ENCODE assay signal across 8 cellular contexts in genomic region chr21:43362928-43363314, GRCh38.
DNase-seq lines count a peak whose midpoint lies in the region; ATAC-seq and TF ChIP-seq lines count a peak whose summit lies in the region.
"Had no signal": no experiment of that assay in that cellular context is flagged by ENCODE, and none has a peak within 500 bp of the region (broad histone marks: within the 10 kb centered on the region; RNA-seq: fewer than 3 reads in every experiment).

No MANE protein-coding gene starts in this region.

- intact Hi-C loops in dorsolateral prefrontal cortex (cut with DNase I) (no loop called here), gastrocnemius medialis (cut with DNase I; ENCODE audit: low total_unique reads) (loop anchor here (1.0 kb wide), 1 partner anchor 283 kb away; no protein-coding TSS in a partner anchor), Calu3 (cut with micrococcal nuclease; ENCODE audit: unreplicated experiment) (no loop called here)

- H3K27ac Mint-ChIP-seq in HFFc6 = peak overlapping the region; percentile 96
- H3K27ac Mint-ChIP-seq in Calu3 (ENCODE audit: unreplicated experiment) = no peak overlapping the region

- H3K27me3 ChIP-seq in SJCRH30 (no peaks in the 10 kb centered on the region), dorsolateral prefrontal cortex (no peaks in the 10 kb centered on the region), gastrocnemius medialis (peaks cover 0 to 9% (median 0%) of the 10 kb centered on the region in 3 donors)

- H3K36me3 ChIP-seq in SJCRH30 (no peaks in the 10 kb centered on the region), gastrocnemius medialis (no peaks in the 10 kb centered on the region)

- in situ Hi-C loops in gastrocnemius medialis (cut with MboI; ENCODE audit: low sequenced_read_pairs in 4 of 4) = no loop called here

- H3K9me3 ChIP-seq in SJCRH30 (replicated peaks) = no peaks in the 10 kb centered on the region
- H3K9me3 ChIP-seq in gastrocnemius medialis = no peaks in the 10 kb centered on the region

- H3K27ac ChIP-seq in SJCRH30 (peak overlapping the region; percentile 96), dorsolateral prefrontal cortex (peak overlapping the region in 51 of 59 donors; percentile 14 to 93 (median 74)), gastrocnemius medialis (peak overlapping the region; percentile 82 to 92 (median 86))
- H3K27ac ChIP-seq: VCaP had no signal

- DNase-seq in HFFc6 (no peak), SJCRH30 (peak; percentile 68 to 74), dorsolateral prefrontal cortex (no peak), gastrocnemius medialis (no peak), kidney tubule cell (ENCODE audit: low spot score) (no peak), Calu3 (no peak), NCI-H2081 treated with DMSO at 0.1 percent for 48 hours (lab: John Stamatoyannopoulos, UW) (no peak)

- no peaks in the 10 kb centered on the region for H3K36me3 Mint-ChIP-seq in HFFc6 (ENCODE audit: low read depth)
- peaks cover 3% of the 10 kb centered on the region for H3K36me3 Mint-ChIP-seq in Calu3 (ENCODE audit: insufficient read depth, unreplicated experiment)

- H3K4me3 Mint-ChIP-seq in HFFc6 (peak overlapping the region; percentile 86; the same call in 1 of the 2 replicates), Calu3 (ENCODE audit: low read depth, unreplicated experiment) (no peak overlapping the region)

- TF ChIP-seq POLR2A in gastrocnemius medialis (IDR thresholded peaks at IDR 0.05) = no peak

- TF ChIP-seq CTCF in HFFc6 (IDR thresholded peaks at IDR 0.05) (no peak), dorsolateral prefrontal cortex (IDR thresholded peaks at IDR 0.05 in 54 of 56, conservative IDR thresholded peaks at IDR 0.05 in 2 of 56; ENCODE audit: low read depth in 1 of 56, partially characterized antibody in 56 of 56) (no peak), gastrocnemius medialis (IDR thresholded peaks at IDR 0.05 in 4 of 5, conservative IDR thresholded peaks at IDR 0.05 in 1 of 5) (no peak), Calu3 (IDR thresholded peaks at IDR 0.05; ENCODE audit: unreplicated experiment) (no peak)

- peaks cover 4% of the 10 kb centered on the region; the same call in 1 of the 2 replicates for H3K27me3 Mint-ChIP-seq in HFFc6 (ENCODE audit: insufficient read depth)
- no peaks in the 10 kb centered on the region for H3K27me3 Mint-ChIP-seq in Calu3 (ENCODE audit: unreplicated experiment)

- CTCF ChIA-PET in Calu3 (lab: Charles Lee) = no interaction called here

- H3K9me3 Mint-ChIP-seq in HFFc6 (no peaks in the 10 kb centered on the region), Calu3 (ENCODE audit: low read depth, unreplicated experiment) (no peaks in the 10 kb centered on the region)

- ATAC-seq in gastrocnemius medialis = no peak

- H3K4me3 ChIP-seq in SJCRH30 = peak overlapping the region; percentile 62
- peak overlapping the region in 3 of 59 donors; percentile 10 to 36 (median 30) for H3K4me3 ChIP-seq in dorsolateral prefrontal cortex
- H3K4me3 ChIP-seq in gastrocnemius medialis = peak overlapping the region in 1 of 4 donors; percentile 48

- H3K4me1 Mint-ChIP-seq in HFFc6 (ENCODE audit: low read depth) (peaks cover 23% of the 10 kb centered on the region), Calu3 (ENCODE audit: low read depth, unreplicated experiment) (peaks cover 5% of the 10 kb centered on the region)

- BruUV-seq in Calu3 (replicated peaks; lab: Mats Ljungman, UMichigan) = no TSS peak

- H3K4me1 ChIP-seq in SJCRH30 (peaks cover 36% of the 10 kb centered on the region), gastrocnemius medialis (peaks cover 11 to 16% of the 10 kb centered on the region in 2 donors)

Comparison
In these comparisons a context has a peak if more than half of its experiments do, and no peak if none do; other contexts are left out.
1. DNase-seq: peak in SJCRH30 (2 of 2); none in HFFc6 (single experiment), dorsolateral prefrontal cortex (0 of 10), gastrocnemius medialis (0 of 2), kidney tubule cell (single experiment), Calu3 (single experiment) and NCI-H2081 treated with DMSO at 0.1 percent for 48 hours (single experiment).
2. Peak in every context shown above with its lines, with median percentiles within 50 percentile points of each other: H3K27ac ChIP-seq.